Comparison of ENCODE assay signal across 1 cellular context in the genomic region with DNA sequence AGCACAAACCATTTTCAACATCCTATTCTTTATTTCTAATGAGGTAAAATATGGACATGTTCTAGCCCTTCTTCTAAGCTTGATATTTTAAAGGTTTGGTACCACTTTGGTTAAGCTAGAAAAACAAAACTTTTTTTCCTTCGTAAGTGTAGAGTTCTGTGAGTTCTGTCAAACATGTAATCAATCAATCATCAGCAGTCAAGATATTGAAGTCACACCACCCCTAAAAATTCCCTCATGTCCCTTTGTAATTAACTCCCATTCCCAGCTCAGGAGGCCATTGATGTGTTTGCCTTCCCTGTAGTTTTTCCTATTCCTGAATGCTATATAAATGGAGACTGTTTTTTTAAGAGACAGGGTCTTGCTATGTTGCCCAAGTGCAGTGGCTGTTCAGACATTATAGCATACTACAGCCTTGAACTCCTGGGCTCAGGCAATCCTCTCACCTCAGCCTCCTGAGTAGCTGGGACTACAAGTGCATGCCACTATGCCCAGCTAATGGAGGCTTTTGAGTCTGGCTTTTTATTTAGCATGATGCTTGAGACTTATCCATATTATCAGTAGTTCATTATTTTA.
TF ChIP-seq lines count a peak whose summit lies in the region.

No MANE protein-coding gene starts in this region.

TF ChIP-seq in K562, 482 proteins besides CTCF, POLR2A, EP300 and RAD21 (continued from another document):
- TF ChIP-seq, protein P1, sequence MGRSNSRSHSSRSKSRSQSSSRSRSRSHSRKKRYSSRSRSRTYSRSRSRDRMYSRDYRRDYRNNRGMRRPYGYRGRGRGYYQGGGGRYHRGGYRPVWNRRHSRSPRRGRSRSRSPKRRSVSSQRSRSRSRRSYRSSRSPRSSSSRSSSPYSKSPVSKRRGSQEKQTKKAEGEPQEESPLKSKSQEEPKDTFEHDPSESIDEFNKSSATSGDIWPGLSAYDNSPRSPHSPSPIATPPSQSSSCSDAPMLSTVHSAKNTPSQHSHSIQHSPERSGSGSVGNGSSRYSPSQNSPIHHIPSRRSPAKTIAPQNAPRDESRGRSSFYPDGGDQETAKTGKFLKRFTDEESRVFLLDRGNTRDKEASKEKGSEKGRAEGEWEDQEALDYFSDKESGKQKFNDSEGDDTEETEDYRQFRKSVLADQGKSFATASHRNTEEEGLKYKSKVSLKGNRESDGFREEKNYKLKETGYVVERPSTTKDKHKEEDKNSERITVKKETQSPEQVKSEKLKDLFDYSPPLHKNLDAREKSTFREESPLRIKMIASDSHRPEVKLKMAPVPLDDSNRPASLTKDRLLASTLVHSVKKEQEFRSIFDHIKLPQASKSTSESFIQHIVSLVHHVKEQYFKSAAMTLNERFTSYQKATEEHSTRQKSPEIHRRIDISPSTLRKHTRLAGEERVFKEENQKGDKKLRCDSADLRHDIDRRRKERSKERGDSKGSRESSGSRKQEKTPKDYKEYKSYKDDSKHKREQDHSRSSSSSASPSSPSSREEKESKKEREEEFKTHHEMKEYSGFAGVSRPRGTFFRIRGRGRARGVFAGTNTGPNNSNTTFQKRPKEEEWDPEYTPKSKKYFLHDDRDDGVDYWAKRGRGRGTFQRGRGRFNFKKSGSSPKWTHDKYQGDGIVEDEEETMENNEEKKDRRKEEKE (IDR thresholded peaks at IDR 0.05; ENCODE audit: borderline replicate concordance in 1 of 2, control insufficient read depth in 1 of 2, low read depth in 2 of 2, low read length in 1 of 2) = no peak
- no peak for TF ChIP-seq DMBX1 (CRISPR knock-in tag; IDR thresholded peaks at IDR 0.05; ENCODE audit: borderline replicate concordance)
- no peak for TF ChIP-seq CHCHD3 (CRISPR knock-in tag; IDR thresholded peaks at IDR 0.05)
- TF ChIP-seq PHTF2 (CRISPR knock-in tag; IDR thresholded peaks at IDR 0.05) = no peak
- no peak for TF ChIP-seq ZNF431 (CRISPR knock-in tag; IDR thresholded peaks at IDR 0.05)
- peak; percentile 88 for TF ChIP-seq MEIS2 (IDR thresholded peaks at IDR 0.05; ENCODE audit: partially characterized antibody)
- TF ChIP-seq ETV6 (IDR thresholded peaks at IDR 0.05; ENCODE audit: borderline replicate concordance in 1 of 2, low read depth in 2 of 2, low read length in 1 of 2) = no peak
- TF ChIP-seq ETV6 (CRISPR knock-in tag; IDR thresholded peaks at IDR 0.05; ENCODE audit: borderline replicate concordance) = no peak
- no peak for TF ChIP-seq FOXK1 (CRISPR knock-in tag; IDR thresholded peaks at IDR 0.05; ENCODE audit: borderline replicate concordance)
- TF ChIP-seq KLF10 (CRISPR knock-in tag; IDR thresholded peaks at IDR 0.05) = no peak
- TF ChIP-seq, protein P2, sequence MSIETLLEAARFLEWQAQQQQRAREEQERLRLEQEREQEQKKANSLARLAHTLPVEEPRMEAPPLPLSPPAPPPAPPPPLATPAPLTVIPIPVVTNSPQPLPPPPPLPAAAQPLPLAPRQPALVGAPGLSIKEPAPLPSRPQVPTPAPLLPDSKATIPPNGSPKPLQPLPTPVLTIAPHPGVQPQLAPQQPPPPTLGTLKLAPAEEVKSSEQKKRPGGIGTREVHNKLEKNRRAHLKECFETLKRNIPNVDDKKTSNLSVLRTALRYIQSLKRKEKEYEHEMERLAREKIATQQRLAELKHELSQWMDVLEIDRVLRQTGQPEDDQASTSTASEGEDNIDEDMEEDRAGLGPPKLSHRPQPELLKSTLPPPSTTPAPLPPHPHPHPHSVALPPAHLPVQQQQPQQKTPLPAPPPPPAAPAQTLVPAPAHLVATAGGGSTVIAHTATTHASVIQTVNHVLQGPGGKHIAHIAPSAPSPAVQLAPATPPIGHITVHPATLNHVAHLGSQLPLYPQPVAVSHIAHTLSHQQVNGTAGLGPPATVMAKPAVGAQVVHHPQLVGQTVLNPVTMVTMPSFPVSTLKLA (conservative IDR thresholded peaks at IDR 0.05) = no peak
